In the genomic region with DNA sequence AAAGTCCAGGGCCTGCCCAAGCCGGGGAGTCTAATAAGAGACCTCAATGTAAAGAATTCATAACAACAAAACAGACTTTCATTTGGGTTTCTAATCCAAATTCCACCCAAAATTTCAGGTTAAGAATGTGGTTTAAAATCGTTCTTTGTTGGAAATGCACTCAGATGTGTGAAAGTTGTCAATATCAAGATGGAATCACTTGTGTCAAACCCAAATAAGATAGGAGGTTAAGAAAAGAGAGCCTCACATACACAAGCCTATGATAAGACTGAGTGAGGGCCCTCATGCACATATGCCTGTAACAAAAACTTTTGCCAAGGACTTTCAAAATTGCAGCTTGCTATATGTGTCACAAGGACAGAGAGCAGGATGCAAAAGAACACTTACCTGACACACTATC, we compare ENCODE assay signal across 11 cellular contexts.
"Had no signal": no experiment of that assay in that cellular context is flagged by ENCODE, and none has a peak within 500 bp of the region (broad histone marks: within the 10 kb centered on the region; RNA-seq: fewer than 3 reads in every experiment).

No MANE protein-coding gene starts in this region.

- H2AFZ ChIP-seq: GM23248, GM23338 had no signal

- H3K36me3 ChIP-seq: HAP-1 had no signal

- H3K9ac ChIP-seq: GM23248 had no signal

- H3K4me3 ChIP-seq: GM23248, GM23338, HAP-1 had no signal

- H3K27ac ChIP-seq: GM23248 had no signal

- ATAC-seq: GM23338, HCT116 had no signal

- H3K9me3 ChIP-seq: HAP-1 had no signal

- FAIRE-seq: H1, H54 had no signal

- DNase-seq: GM23248, GOT3, H7, H9, HCEC 1CT, HFFc6 had no signal

- H3K4me2 ChIP-seq: GM23338 had no signal
